7 cellular contexts compared by ENCODE assay signal in the genomic region with DNA sequence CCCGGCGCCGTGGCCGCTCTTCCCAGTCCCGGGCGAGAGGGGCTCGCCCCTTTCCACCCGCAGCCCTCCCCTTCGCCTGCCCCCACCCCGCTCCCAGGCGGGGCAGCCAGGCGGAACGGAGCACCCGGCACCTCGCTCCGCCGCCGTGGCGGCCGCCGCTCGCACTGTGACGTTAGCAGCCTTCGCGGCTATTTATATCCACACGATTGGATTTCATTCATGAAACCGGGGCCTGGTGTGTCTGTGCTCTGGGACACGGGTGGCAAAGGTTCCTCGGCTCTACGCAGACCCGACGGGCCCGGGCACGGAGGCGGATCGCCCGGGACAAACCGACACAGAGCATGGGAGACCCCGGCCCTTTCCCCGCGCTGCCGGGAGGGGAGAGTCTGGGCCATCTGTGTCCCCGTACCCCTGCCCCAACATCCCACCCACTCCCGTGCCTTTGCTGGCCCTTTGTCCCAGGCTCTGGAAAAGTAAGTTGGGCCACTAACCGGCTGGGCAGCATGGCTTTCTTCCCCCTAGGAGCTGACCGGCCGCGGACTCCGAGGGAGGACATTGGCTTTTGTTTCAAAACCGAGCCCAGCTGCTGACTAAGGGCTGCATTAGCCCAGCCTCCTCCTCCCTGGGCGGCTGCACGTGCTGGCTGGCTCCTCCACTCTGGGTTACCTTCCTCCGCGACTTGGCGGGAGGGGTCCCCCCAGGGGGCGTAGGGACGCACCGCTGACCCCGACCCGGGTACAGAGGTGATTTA. TPM values are rescaled to one million over a fixed set of nuclear protein-coding genes. Genes with fewer than 3 reads are reported as not detected.
DNase-seq lines count a peak whose midpoint lies in the region; ATAC-seq lines count a peak whose summit lies in the region.

A gene with protein sequence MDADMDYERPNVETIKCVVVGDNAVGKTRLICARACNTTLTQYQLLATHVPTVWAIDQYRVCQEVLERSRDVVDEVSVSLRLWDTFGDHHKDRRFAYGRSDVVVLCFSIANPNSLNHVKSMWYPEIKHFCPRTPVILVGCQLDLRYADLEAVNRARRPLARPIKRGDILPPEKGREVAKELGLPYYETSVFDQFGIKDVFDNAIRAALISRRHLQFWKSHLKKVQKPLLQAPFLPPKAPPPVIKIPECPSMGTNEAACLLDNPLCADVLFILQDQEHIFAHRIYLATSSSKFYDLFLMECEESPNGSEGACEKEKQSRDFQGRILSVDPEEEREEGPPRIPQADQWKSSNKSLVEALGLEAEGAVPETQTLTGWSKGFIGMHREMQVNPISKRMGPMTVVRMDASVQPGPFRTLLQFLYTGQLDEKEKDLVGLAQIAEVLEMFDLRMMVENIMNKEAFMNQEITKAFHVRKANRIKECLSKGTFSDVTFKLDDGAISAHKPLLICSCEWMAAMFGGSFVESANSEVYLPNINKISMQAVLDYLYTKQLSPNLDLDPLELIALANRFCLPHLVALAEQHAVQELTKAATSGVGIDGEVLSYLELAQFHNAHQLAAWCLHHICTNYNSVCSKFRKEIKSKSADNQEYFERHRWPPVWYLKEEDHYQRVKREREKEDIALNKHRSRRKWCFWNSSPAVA (minus strand): TSS at position 27 of the 751 bp plus-strand sequence. CDS start 32,643 bp downstream, outside the sequence.

- no peaks in the 10 kb centered on the region for H3K36me3 ChIP-seq in duodenal mucosa (ENCODE audit: control insufficient read depth in 1 of 2, insufficient read depth in 2 of 2, low read length in 2 of 2)

- H3K4me3 ChIP-seq in duodenal mucosa (ENCODE audit: low read depth in 1 of 2, low read length in 2 of 2), result peak within 1 kb of the TSS; percentile 76 to 86

- H3K27me3 Mint-ChIP-seq in T-helper 2 cell treated with Interferon-gamma antibody and Interleukin-4, amounts not matched to agents 5 μg/mL and 100 μg/mL, for 36 hours (ENCODE audit: low read depth), result peaks cover 83% of the 10 kb centered on the region

- H3K4me1 ChIP-seq in duodenal mucosa (ENCODE audit: control insufficient read depth in 1 of 2, insufficient read depth in 2 of 2, low read length in 2 of 2), result peaks cover 14% of the 10 kb centered on the region in 2 donors

- no peaks in the 10 kb centered on the region for H3K9me3 Mint-ChIP-seq in T-helper 2 cell treated with Interferon-gamma antibody and Interleukin-4, amounts not matched to agents 5 μg/mL and 100 μg/mL, for 36 hours

- H3K27ac Mint-ChIP-seq in T-helper 2 cell treated with Interferon-gamma antibody and Interleukin-4, amounts not matched to agents 5 μg/mL and 100 μg/mL, for 36 hours, result no peak within 1 kb of the TSS

- DNase-seq in ELF-1 (ENCODE audit: low read depth, low spot score) (peak; percentile 74), LoVo (ENCODE audit: low spot score) (peak; percentile 59), left colon (peak; percentile 75 to 76)
- DNase-seq in T-helper 2 cell treated with Interferon-gamma antibody and Interleukin-4, amounts not matched to agents 5 μg/mL and 100 μg/mL, for 36 hours (ENCODE audit: low spot score), result peak; percentile 10
- peak; percentile 13 for DNase-seq in stimulated activated CD4-positive, alpha-beta T cell treated with anti-CD3 and anti-CD28 coated beads, Interleukin-4, amount 100 ng/mL, for 1 hour

- intact Hi-C loops in left colon (cut with DNase I, micrococcal nuclease), result no loop called here

- peak within 1 kb of the TSS; percentile 74 for H3K4me3 Mint-ChIP-seq in T-helper 2 cell treated with Interferon-gamma antibody and Interleukin-4, amounts not matched to agents 5 μg/mL and 100 μg/mL, for 36 hours

- H3K27ac ChIP-seq in duodenal mucosa (ENCODE audit: low read depth, low read length), result peak within 1 kb of the TSS; percentile 95

- H3K36me3 Mint-ChIP-seq in T-helper 2 cell treated with Interferon-gamma antibody and Interleukin-4, amounts not matched to agents 5 μg/mL and 100 μg/mL, for 36 hours (ENCODE audit: low read depth), result no peaks in the 10 kb centered on the region

- H3K27me3 ChIP-seq in duodenal mucosa (ENCODE audit: control insufficient read depth in 1 of 2, insufficient read depth in 2 of 2, low read length in 2 of 2), result peaks cover 0 to 4% of the 10 kb centered on the region in 2 donors

- H3K9me3 ChIP-seq in duodenal mucosa (ENCODE audit: control insufficient read depth in 1 of 2, low read length in 2 of 2), result no peaks in the 10 kb centered on the region

- H3K9ac ChIP-seq in duodenal mucosa (ENCODE audit: low read depth in 1 of 2, low read length in 2 of 2), result peak within 1 kb of the TSS; percentile 75 to 86

- ATAC-seq in GM21786 (IDR thresholded peaks at IDR 0.05; ENCODE audit: unreplicated experiment) (peak; percentile 36), left colon (peak; percentile 91)

- H3K4me1 Mint-ChIP-seq in T-helper 2 cell treated with Interferon-gamma antibody and Interleukin-4, amounts not matched to agents 5 μg/mL and 100 μg/mL, for 36 hours (ENCODE audit: low read depth), result peaks cover 7% of the 10 kb centered on the region

RNA-seq across cellular contexts. Expression of the gene that starts here (rescaled TPM):
- 1 to 10 TPM; 4.3 to 7.6 TPM for total RNA-seq in left colon

Comparison
In these comparisons a context has a peak if more than half of its experiments do, and no peak if none do; other contexts are left out.
1. Peak in every context shown above with its lines: DNase-seq, ATAC-seq, H3K4me3 ChIP-seq and H3K27ac ChIP-seq.
2. DNase-seq: peak in every context shown above with its lines; median percentile 76 in left colon; 74 in ELF-1; 59 in LoVo; 13 in stimulated activated CD4-positive, alpha-beta T cell treated with anti-CD3 and anti-CD28 coated beads, Interleukin-4, amount 100 ng/mL, for 1 hour; 10 in T-helper 2 cell treated with Interferon-gamma antibody and Interleukin-4, amounts not matched to agents 5 μg/mL and 100 μg/mL, for 36 hours.